In genomic region chr4:139750099-139750498, GRCh38 we compare ENCODE assay signal across 25 cellular contexts.
"Had no signal": no experiment of that assay in that cellular context is flagged by ENCODE, and none has a peak within 500 bp of the region (broad histone marks: within the 10 kb centered on the region; RNA-seq: fewer than 3 reads in every experiment).

No MANE protein-coding gene starts in this region.

- DNase-seq: activated CD4-positive, alpha-beta T cell treated with anti-CD3 and anti-CD28 coated beads for 1 hour; activated CD4-positive, alpha-beta T cell treated with anti-CD3 and anti-CD28 coated beads, Interleukin-2, amount 50 U/mL, for 1 hour; activated CD8-positive, alpha-beta T cell treated with anti-CD3 and anti-CD28 coated beads, Interleukin-2, amount 10 ng/mL, durations not matched to agents 7 days and 5 days; activated gamma-delta T cell treated with Interleukin-2 at 50 U/mL for 16 hours; anterior cingulate cortex; body of pancreas; caudate nucleus; effector CD4-positive, alpha-beta T cell; erythroblast; left colon; lower lobe of right lung; naive thymus-derived CD8-positive, alpha-beta T cell; pancreas; psoas muscle; stimulated activated CD4-positive, alpha-beta T cell treated with anti-CD3 and anti-CD28 coated beads, Interleukin-4, amount 100 ng/mL, for 4 hours; stimulated activated naive CD8-positive, alpha-beta T cell treated with anti-CD3 and anti-CD28 coated beads, Interleukin-15, Interleukin-2, amounts not matched to agents 100 U/mL and 50 U/mL, for 24 hours; substantia nigra; WERI-Rb-1 had no signal

- H3K27me3 ChIP-seq: body of pancreas, pancreas, right atrium auricular region, tibial nerve, vagina had no signal

- H3K36me3 Mint-ChIP-seq: activated naive CD4-positive, alpha-beta T cell treated with anti-CD3 and anti-CD28 coated beads, Interleukin-2, amount 50 U/mL, for 24 hours had no signal

- H3K4me1 ChIP-seq: body of pancreas, lower lobe of right lung, pancreas, right atrium auricular region, vagina had no signal

- H3K9me3 ChIP-seq: body of pancreas, lower lobe of right lung, pancreas, psoas muscle, right atrium auricular region, tibial nerve, vagina had no signal

- H3K4me1 Mint-ChIP-seq: activated naive CD4-positive, alpha-beta T cell treated with anti-CD3 and anti-CD28 coated beads, Interleukin-2, amount 50 U/mL, for 24 hours had no signal

- FAIRE-seq: keratinocyte, pancreas, TTC549 had no signal

- H3K27ac ChIP-seq: body of pancreas, lower lobe of right lung, pancreas, psoas muscle, right atrium auricular region, tibial nerve, vagina, WERI-Rb-1 had no signal

- H3K27me3 Mint-ChIP-seq: activated naive CD4-positive, alpha-beta T cell treated with anti-CD3 and anti-CD28 coated beads, Interleukin-2, amount 50 U/mL, for 24 hours; dendritic cell treated with granulocyte-macrophage colony-stimulating factor and Interleukin-4, amounts not matched to agents 40 ng/mL and 50 ng/mL, for 4 days had no signal

- H3K27ac Mint-ChIP-seq: activated CD8-positive, alpha-beta T cell treated with anti-CD3 and anti-CD28 coated beads, Interleukin-2, amount 10 ng/mL, durations not matched to agents 7 days and 5 days; activated naive CD4-positive, alpha-beta T cell treated with anti-CD3 and anti-CD28 coated beads, Interleukin-2, amount 50 U/mL, for 24 hours; dendritic cell treated with granulocyte-macrophage colony-stimulating factor and Interleukin-4, amounts not matched to agents 40 ng/mL and 50 ng/mL, for 4 days; naive thymus-derived CD8-positive, alpha-beta T cell had no signal

- H3K36me3 ChIP-seq: lower lobe of right lung, pancreas, right atrium auricular region, tibial nerve, vagina, WERI-Rb-1 had no signal

- ATAC-seq: activated CD8-positive, alpha-beta T cell treated with anti-CD3 and anti-CD28 coated beads, Interleukin-2, amount 10 ng/mL, durations not matched to agents 7 days and 5 days; body of pancreas; left colon; lower lobe of right lung; naive thymus-derived CD8-positive, alpha-beta T cell; pancreas; psoas muscle; stimulated activated naive CD8-positive, alpha-beta T cell treated with anti-CD3 and anti-CD28 coated beads, Interleukin-15, Interleukin-2, amounts not matched to agents 100 U/mL and 50 U/mL, for 24 hours had no signal

- H3K4me3 Mint-ChIP-seq: activated CD8-positive, alpha-beta T cell treated with anti-CD3 and anti-CD28 coated beads, Interleukin-2, amount 10 ng/mL, durations not matched to agents 7 days and 5 days; activated naive CD4-positive, alpha-beta T cell treated with anti-CD3 and anti-CD28 coated beads, Interleukin-2, amount 50 U/mL, for 24 hours; dendritic cell treated with granulocyte-macrophage colony-stimulating factor and Interleukin-4, amounts not matched to agents 40 ng/mL and 50 ng/mL, for 4 days; naive thymus-derived CD8-positive, alpha-beta T cell had no signal

- H3K4me3 ChIP-seq: body of pancreas, lower lobe of right lung, pancreas, psoas muscle, right atrium auricular region, tibial nerve, vagina had no signal

- H3K9me3 Mint-ChIP-seq: activated naive CD4-positive, alpha-beta T cell treated with anti-CD3 and anti-CD28 coated beads, Interleukin-2, amount 50 U/mL, for 24 hours; dendritic cell treated with granulocyte-macrophage colony-stimulating factor and Interleukin-4, amounts not matched to agents 40 ng/mL and 50 ng/mL, for 4 days; naive thymus-derived CD8-positive, alpha-beta T cell had no signal
